Comparison of ENCODE assay signal across 25 cellular contexts in the genomic region with DNA sequence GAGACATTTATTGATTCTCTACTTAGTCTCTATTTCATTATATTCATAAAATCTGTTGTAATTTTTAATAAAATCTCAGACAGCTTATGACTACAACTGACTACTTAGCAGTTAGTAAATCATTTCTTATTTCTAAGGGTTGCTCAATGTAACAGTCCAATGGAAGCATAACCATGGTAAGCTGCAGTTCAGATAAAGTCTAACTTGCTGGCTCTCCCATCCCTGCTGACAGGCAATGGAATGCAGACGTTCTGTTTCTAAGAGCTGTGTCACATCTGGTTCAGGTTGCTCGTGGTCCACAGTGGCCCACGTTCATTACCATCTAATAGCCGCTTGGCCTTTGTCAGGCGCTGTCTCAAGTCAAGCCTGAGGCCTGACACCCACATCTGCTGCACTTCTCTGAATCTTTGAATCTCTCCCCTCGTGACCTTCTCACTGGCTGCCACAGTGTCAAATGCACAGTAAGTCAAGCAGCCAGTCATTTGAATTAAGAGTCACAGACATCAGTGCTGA.
"Had no signal": no experiment of that assay in that cellular context is flagged by ENCODE, and none has a peak within 500 bp of the region (broad histone marks: within the 10 kb centered on the region; RNA-seq: fewer than 3 reads in every experiment).

No MANE protein-coding gene starts in this region.

- H3K27me3 ChIP-seq: brain microvascular endothelial cell, cardiac muscle cell had no signal

- DNase-seq: activated B cell treated with CpG ODN at 0.5 μM for 24 hours; activated CD4-positive, alpha-beta memory T cell treated with anti-CD3 and anti-CD28 coated beads for 36 hours; activated CD4-positive, alpha-beta T cell treated with anti-CD3 and anti-CD28 coated beads, Interleukin-2, amount 10 ng/mL, durations not matched to agents 7 days and 5 days; activated CD8-positive, alpha-beta memory T cell treated with anti-CD3 and anti-CD28 coated beads for 24 hours; activated gamma-delta T cell; activated naive CD4-positive, alpha-beta T cell treated with anti-CD3 and anti-CD28 coated beads for 36 hours; activated T-cell treated with anti-CD3 and anti-CD28 coated beads, Interleukin-2, amount 50 U/mL, for 48 hours; amygdala; brain microvascular endothelial cell; Kasumi-1; KBM-7; NCI-H1105 treated with DMSO at 0.1 percent for 48 hours; NCI-H1436 treated with DMSO at 0.1 percent for 48 hours; NCI-H187; NCI-H2081; NCI-H510A treated with DMSO at 0.1 percent for 48 hours; NCI-H69; NK-92 treated with Interleukin-12 subunit alpha and Interleukin-12 subunit beta, amount 100 ng/mL, for 24 hours; OCI-M1; RPMI8226; T-helper 9 cell had no signal

- H3K4me3 ChIP-seq: cardiac muscle cell had no signal

- H3K36me3 ChIP-seq: brain microvascular endothelial cell, cardiac muscle cell had no signal

- ATAC-seq: activated T-helper 17 cell treated with anti-CD3 and anti-CD28 coated beads, Interleukin-2, amount 50 U/mL, for 72 hours; Panc1; Right ventricle myocardium inferior had no signal

- H3K27ac ChIP-seq: brain microvascular endothelial cell, cardiac muscle cell had no signal
